1 cellular context compared by ENCODE assay signal in genomic region chr11:82701847-82702520, GRCh38.
TF ChIP-seq lines count a peak whose summit lies in the region.

No MANE protein-coding gene starts in this region.

TF ChIP-seq in GM12878, 131 proteins besides CTCF, POLR2A, EP300 and RAD21 (continued from another document):
- TF ChIP-seq ZBTB40 (IDR thresholded peaks at IDR 0.05; ENCODE audit: borderline replicate concordance): no peak
